In genomic region chr4:7189475-7190277, GRCh38 we compare ENCODE assay signal across 11 cellular contexts. TPM values are rescaled to one million over a fixed set of nuclear protein-coding genes. Genes with fewer than 3 reads are reported as not detected.
DNase-seq lines count a peak whose midpoint lies in the region; ATAC-seq and TF ChIP-seq lines count a peak whose summit lies in the region.
"Had no signal": no experiment of that assay in that cellular context is flagged by ENCODE, and none has a peak within 500 bp of the region (broad histone marks: within the 10 kb centered on the region; RNA-seq: fewer than 3 reads in every experiment).

No MANE protein-coding gene starts in this region.

- H3K4me3 Mint-ChIP-seq in Calu3 (ENCODE audit: low read depth, unreplicated experiment) (no peak overlapping the region), natural killer cell (peak overlapping the region; percentile 7)
- no peak overlapping the region for H3K4me3 Mint-ChIP-seq in naive thymus-derived CD4-positive, alpha-beta T cell

- intact Hi-C loops in Calu3 (cut with micrococcal nuclease; ENCODE audit: unreplicated experiment) (loop anchor here (2.0 to 5.0 kb wide), 3 partner anchors 103 to 467 kb away; no protein-coding TSS in a partner anchor), natural killer cell (cut with micrococcal nuclease) (loop anchor here (10.0 kb wide), 1 partner anchor 795 kb away; no protein-coding TSS in a partner anchor), transverse colon (cut with DNase I; ENCODE audit: low total_unique reads) (no loop called here)
- intact Hi-C loops in naive thymus-derived CD4-positive, alpha-beta T cell (cut with micrococcal nuclease) = loop anchor here in 1 of 2 donors (2.0 to 5.0 kb wide), 2 partner anchors 529 to 798 kb away; no protein-coding TSS in a partner anchor

- H3K4me1 Mint-ChIP-seq in Calu3 (ENCODE audit: low read depth, unreplicated experiment) (no peaks in the 10 kb centered on the region), natural killer cell (no peaks in the 10 kb centered on the region)
- peaks cover 0 to 9% (median 0%) of the 10 kb centered on the region in 7 donors for H3K4me1 Mint-ChIP-seq in naive thymus-derived CD4-positive, alpha-beta T cell

- TF ChIP-seq POLR2A in transverse colon (IDR thresholded peaks at IDR 0.05) = no peak

- H3K27ac ChIP-seq in WERI-Rb-1 = no peak overlapping the region
- no peak overlapping the region for H3K27ac ChIP-seq in transverse colon
- no peak overlapping the region for H3K27ac ChIP-seq in naive thymus-derived CD4-positive, alpha-beta T cell (ENCODE audit: low read depth, low read length)
- no peak overlapping the region for H3K27ac ChIP-seq in SJCRH30
- H3K27ac ChIP-seq: GM23248 had no signal

- H3K27ac Mint-ChIP-seq in Calu3 (ENCODE audit: unreplicated experiment) = no peak overlapping the region
- no peak overlapping the region for H3K27ac Mint-ChIP-seq in natural killer cell
- no peak overlapping the region for H3K27ac Mint-ChIP-seq in naive thymus-derived CD4-positive, alpha-beta T cell

- H3K4me1 ChIP-seq in transverse colon = peaks cover 0 to 20% (median 3%) of the 10 kb centered on the region in 4 donors
- H3K4me1 ChIP-seq in naive thymus-derived CD4-positive, alpha-beta T cell (ENCODE audit: control insufficient read depth in 2 of 2, insufficient read depth in 2 of 2, low read length in 2 of 2) = no peaks in the 10 kb centered on the region
- peaks cover 4% of the 10 kb centered on the region; the same call in 1 of the 2 replicates for H3K4me1 ChIP-seq in SJCRH30

- no TSS peak for BruUV-seq in Calu3 (replicated peaks; lab: Mats Ljungman, UMichigan)

- WGBS in transverse colon (ENCODE audit: low coverage in 1 of 2), 2 donors = 35 to 62% methylated on average over 3 to 11 of the region's 11 CpGs

- H3K27me3 Mint-ChIP-seq in Calu3 (ENCODE audit: unreplicated experiment) (peaks cover 64% of the 10 kb centered on the region), natural killer cell (ENCODE audit: low read depth in 2 of 2) (peaks cover 31 to 36% of the 10 kb centered on the region in 2 donors)
- H3K27me3 Mint-ChIP-seq in naive thymus-derived CD4-positive, alpha-beta T cell = peaks cover 30 to 52% (median 39%) of the 10 kb centered on the region in 5 donors

- no peak for DNase-seq in Calu3
- peak; percentile 56 for DNase-seq in H7
- no peak for DNase-seq in WERI-Rb-1
- DNase-seq in natural killer cell = no peak
- DNase-seq in transverse colon = no peak
- DNase-seq in naive thymus-derived CD4-positive, alpha-beta T cell = no peak
- no peak for DNase-seq in SJCRH30
- DNase-seq: GM23248, MG63, NCI-H2171 had no signal

- H3K9me3 Mint-ChIP-seq in Calu3 (ENCODE audit: low read depth, unreplicated experiment) (no peaks in the 10 kb centered on the region), natural killer cell (no peaks in the 10 kb centered on the region)
- peaks cover 0 to 5% (median 0%) of the 10 kb centered on the region in 11 donors for H3K9me3 Mint-ChIP-seq in naive thymus-derived CD4-positive, alpha-beta T cell

- CTCF ChIA-PET in Calu3 (lab: Charles Lee) = interaction anchor here (1.0 to 1.2 kb wide), 2 partner anchors 17 to 155 kb away, joined by 3 to 5 read pairs; no protein-coding TSS in a partner anchor
- CTCF ChIA-PET in naive thymus-derived CD4-positive, alpha-beta T cell (lab: Charles Lee) = no interaction called here

- no peak for TF ChIP-seq EP300 in transverse colon (IDR thresholded peaks at IDR 0.05; ENCODE audit: low read depth)

- peaks cover 21% of the 10 kb centered on the region for H3K27me3 ChIP-seq in H7 (ENCODE audit: control insufficient read depth, insufficient read depth, low read length)
- no peaks in the 10 kb centered on the region for H3K27me3 ChIP-seq in WERI-Rb-1 (ENCODE audit: insufficient read depth, low read depth, severe bottlenecking)
- peaks cover 64% of the 10 kb centered on the region for H3K27me3 ChIP-seq in transverse colon
- peaks cover 0 to 6% of the 10 kb centered on the region in 2 donors for H3K27me3 ChIP-seq in naive thymus-derived CD4-positive, alpha-beta T cell (ENCODE audit: control insufficient read depth in 2 of 2, insufficient read depth in 2 of 2, low read length in 2 of 2)
- peaks cover 27% of the 10 kb centered on the region for H3K27me3 ChIP-seq in SJCRH30
- H3K27me3 ChIP-seq: MG63 had no signal

- POLR2A ChIA-PET in naive thymus-derived CD4-positive, alpha-beta T cell (lab: Charles Lee) = no interaction called here

- H3K4me3 ChIP-seq in H7 (ENCODE audit: insufficient read depth, low read depth, low read length) = no peak overlapping the region
- H3K4me3 ChIP-seq in WERI-Rb-1 (ENCODE audit: low read depth, low read length) = no peak overlapping the region
- H3K4me3 ChIP-seq in transverse colon = no peak overlapping the region
- no peak overlapping the region for H3K4me3 ChIP-seq in naive thymus-derived CD4-positive, alpha-beta T cell (ENCODE audit: low read length)
- no peak overlapping the region for H3K4me3 ChIP-seq in SJCRH30
- H3K4me3 ChIP-seq: GM23248, MG63 had no signal

- TF ChIP-seq CTCF in Calu3 (IDR thresholded peaks at IDR 0.05; ENCODE audit: unreplicated experiment) = peak; percentile 13
- TF ChIP-seq CTCF in WERI-Rb-1 (IDR thresholded peaks at IDR 0.05; ENCODE audit: low read depth, low read length) = peak; percentile 45
- no peak for TF ChIP-seq CTCF in natural killer cell (IDR thresholded peaks at IDR 0.05)
- no peak for TF ChIP-seq CTCF in transverse colon (IDR thresholded peaks at IDR 0.05)

- in situ Hi-C loops in transverse colon (cut with MboI; ENCODE audit: low pct_ligation_motif_present in 1 of 4, low pct_unique_long_range_greater_than_20kb in 1 of 4, low sequenced_read_pairs in 3 of 4) = loop anchor here in 3 of 4 donors (10.0 to 25.0 kb wide), 2 partner anchors 105 to 523 kb away; no protein-coding TSS in a partner anchor

- no peaks in the 10 kb centered on the region for H3K36me3 ChIP-seq in H7 (replicated peaks; ENCODE audit: control insufficient read depth, insufficient read depth, low read length)
- peaks cover 9% of the 10 kb centered on the region; the same call in 1 of the 2 replicates for H3K36me3 ChIP-seq in WERI-Rb-1
- no peaks in the 10 kb centered on the region for H3K36me3 ChIP-seq in transverse colon
- H3K36me3 ChIP-seq in naive thymus-derived CD4-positive, alpha-beta T cell (ENCODE audit: control insufficient read depth in 2 of 3, insufficient read depth in 3 of 3, low read length in 3 of 3) = no peaks in the 10 kb centered on the region
- no peaks in the 10 kb centered on the region for H3K36me3 ChIP-seq in SJCRH30
- H3K36me3 ChIP-seq: MG63 had no signal

- H3K36me3 Mint-ChIP-seq in Calu3 (ENCODE audit: insufficient read depth, unreplicated experiment) (no peaks in the 10 kb centered on the region), natural killer cell (no peaks in the 10 kb centered on the region)
- H3K36me3 Mint-ChIP-seq in naive thymus-derived CD4-positive, alpha-beta T cell = no peaks in the 10 kb centered on the region

- H3K9me3 ChIP-seq in WERI-Rb-1 (ENCODE audit: severe bottlenecking) (no peaks in the 10 kb centered on the region), transverse colon (no peaks in the 10 kb centered on the region), SJCRH30 (replicated peaks) (no peaks in the 10 kb centered on the region)
- no peaks in the 10 kb centered on the region for H3K9me3 ChIP-seq in naive thymus-derived CD4-positive, alpha-beta T cell (ENCODE audit: control insufficient read depth in 2 of 3, low read length in 3 of 3)
- H3K9me3 ChIP-seq: MG63 had no signal

- ATAC-seq in natural killer cell = no peak
- no peak for ATAC-seq in naive thymus-derived CD4-positive, alpha-beta T cell

RNA-seq across cellular contexts. Expression of gene SORCS2, which starts 2.7 kb away (rescaled TPM):
- total RNA-seq in Calu3 (2022) = not detected in 2 replicates
- total RNA-seq in H7 (2014; rRNA removed; shearing (Covaris generic)) = 2.0 and 4.9 TPM in 2 replicates
- total RNA-seq in natural killer cell = 1 to 10 TPM; 1.2 to 2.5 (median 1.4) TPM
- total RNA-seq in transverse colon = 1 to 10 TPM in 1 of 4 donors, under 1 TPM in 2, not detected in 1; 0.48 to 1.8 (median 0.68) TPM
- under 1 TPM in 1 of 5 experiments, not detected in 4; 0.10 TPM for total RNA-seq in naive thymus-derived CD4-positive, alpha-beta T cell
- not detected for polyA plus RNA-seq in naive thymus-derived CD4-positive, alpha-beta T cell
- 1.1 and 1.4 TPM in 2 replicates for total RNA-seq in SJCRH30 (2014; rRNA removed; shearing (Covaris generic))
- total RNA-seq: T-helper 1 cell treated with Interleukin-12 subunit alpha and Interleukin-12 subunit beta and Interleukin-4 antibody, amounts not matched to agents 30 ng/mL and 1 ng/mL, for 36 hours had no signal

Comparison
In these comparisons a context has a peak if more than half of its experiments do, and no peak if none do; other contexts are left out.
1. CTCF ChIP-seq: peak in Calu3 (single experiment) and WERI-Rb-1 (single experiment); none in natural killer cell (single experiment) and transverse colon (0 of 5).